In the genomic region with DNA sequence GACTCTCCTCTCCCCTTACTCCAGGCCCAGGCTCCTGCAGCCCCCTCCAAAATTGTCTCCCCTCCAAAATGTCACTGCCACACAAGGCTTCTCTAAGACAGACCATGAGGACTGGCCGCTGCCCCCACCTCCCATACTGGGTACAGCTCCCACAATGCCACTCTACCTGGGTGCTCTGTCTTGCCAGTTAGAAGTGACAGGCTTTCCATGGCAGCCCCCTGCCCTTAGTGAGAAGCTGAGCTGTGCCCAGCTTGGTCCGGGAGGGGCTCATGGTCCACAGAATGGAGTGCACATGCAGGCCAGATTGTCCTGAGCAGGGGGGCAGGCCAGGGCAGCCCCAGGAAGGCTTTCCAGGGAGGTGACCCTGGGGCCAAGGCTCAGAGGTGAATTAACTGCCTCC, we compare ENCODE assay signal across 2 cellular contexts.
TF ChIP-seq lines count a peak whose summit lies in the region.

No MANE protein-coding gene starts in this region.

TF ChIP-seq in IMR-90, 13 proteins besides CTCF, POLR2A, EP300 and RAD21:
- TF ChIP-seq CHD1 (IDR thresholded peaks at IDR 0.05; ENCODE audit: low read depth, low read length) (no peak), NFE2L2 (IDR thresholded peaks at IDR 0.05; ENCODE audit: low read depth, low read length) (no peak), RFX5 (IDR thresholded peaks at IDR 0.05; ENCODE audit: low read depth, low read length) (no peak), FOS (IDR thresholded peaks at IDR 0.05; ENCODE audit: low read depth, low read length) (no peak), RCOR1 (IDR thresholded peaks at IDR 0.05; ENCODE audit: insufficient replicate concordance, low read length) (no peak), MAZ (IDR thresholded peaks at IDR 0.05; ENCODE audit: borderline replicate concordance, low read depth, low read length) (no peak), BHLHE40 (IDR thresholded peaks at IDR 0.05; ENCODE audit: low read depth, low read length) (no peak), MAFK (IDR thresholded peaks at IDR 0.05; ENCODE audit: low read depth, low read length) (no peak), SMC3 (IDR thresholded peaks at IDR 0.05; ENCODE audit: low read depth, low read length) (no peak), MXI1 (IDR thresholded peaks at IDR 0.05; ENCODE audit: borderline replicate concordance, low read depth, low read length) (no peak), CEBPB (IDR thresholded peaks at IDR 0.05; ENCODE audit: low read depth, low read length) (no peak)
- TF ChIP-seq, protein P1, sequence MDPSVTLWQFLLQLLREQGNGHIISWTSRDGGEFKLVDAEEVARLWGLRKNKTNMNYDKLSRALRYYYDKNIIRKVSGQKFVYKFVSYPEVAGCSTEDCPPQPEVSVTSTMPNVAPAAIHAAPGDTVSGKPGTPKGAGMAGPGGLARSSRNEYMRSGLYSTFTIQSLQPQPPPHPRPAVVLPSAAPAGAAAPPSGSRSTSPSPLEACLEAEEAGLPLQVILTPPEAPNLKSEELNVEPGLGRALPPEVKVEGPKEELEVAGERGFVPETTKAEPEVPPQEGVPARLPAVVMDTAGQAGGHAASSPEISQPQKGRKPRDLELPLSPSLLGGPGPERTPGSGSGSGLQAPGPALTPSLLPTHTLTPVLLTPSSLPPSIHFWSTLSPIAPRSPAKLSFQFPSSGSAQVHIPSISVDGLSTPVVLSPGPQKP (IDR thresholded peaks at IDR 0.05; ENCODE audit: borderline replicate concordance, low read depth, low read length), result no peak
- TF ChIP-seq, protein P2, sequence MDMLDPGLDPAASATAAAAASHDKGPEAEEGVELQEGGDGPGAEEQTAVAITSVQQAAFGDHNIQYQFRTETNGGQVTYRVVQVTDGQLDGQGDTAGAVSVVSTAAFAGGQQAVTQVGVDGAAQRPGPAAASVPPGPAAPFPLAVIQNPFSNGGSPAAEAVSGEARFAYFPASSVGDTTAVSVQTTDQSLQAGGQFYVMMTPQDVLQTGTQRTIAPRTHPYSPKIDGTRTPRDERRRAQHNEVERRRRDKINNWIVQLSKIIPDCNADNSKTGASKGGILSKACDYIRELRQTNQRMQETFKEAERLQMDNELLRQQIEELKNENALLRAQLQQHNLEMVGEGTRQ (IDR thresholded peaks at IDR 0.05; ENCODE audit: low read depth, low read length), result no peak

TF ChIP-seq in H1, 55 proteins besides CTCF, POLR2A, EP300 and RAD21:
- TF ChIP-seq GABPA (IDR thresholded peaks at IDR 0.05; ENCODE audit: borderline replicate concordance, insufficient read depth, low read length) (no peak), TEAD4 (IDR thresholded peaks at IDR 0.05; ENCODE audit: low read depth, low read length) (no peak), TAF1 (IDR thresholded peaks at IDR 0.05; ENCODE audit: low read depth, low read length) (no peak), GTF2F1 (IDR thresholded peaks at IDR 0.05; ENCODE audit: borderline replicate concordance, low read depth, low read length) (no peak)
